Comparison of ENCODE assay signal across 26 cellular contexts in the genomic region with DNA sequence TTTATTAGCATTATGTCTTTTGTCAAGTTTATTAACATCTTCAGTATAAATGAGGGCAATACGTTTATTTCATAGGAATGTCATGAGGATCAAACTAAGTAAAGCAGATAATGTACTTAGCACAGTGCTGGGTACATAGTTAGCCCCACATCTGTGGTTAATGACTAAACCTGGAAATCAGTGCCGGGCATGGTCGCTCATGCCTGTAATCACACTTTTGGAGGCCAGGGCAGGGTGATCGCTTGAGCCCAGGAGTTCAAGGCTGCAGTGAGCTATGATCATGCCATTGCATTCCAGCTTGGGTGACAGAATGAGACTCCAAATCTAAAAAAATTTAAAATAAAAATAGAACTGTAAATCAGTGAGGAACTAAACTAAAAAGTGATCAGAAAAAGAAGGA. TPM values are rescaled to one million over a fixed set of nuclear protein-coding genes. Genes with fewer than 3 reads are reported as not detected.
"Had no signal": no experiment of that assay in that cellular context is flagged by ENCODE, and none has a peak within 500 bp of the region (broad histone marks: within the 10 kb centered on the region; RNA-seq: fewer than 3 reads in every experiment).

No MANE protein-coding gene starts in this region.

- H3K4me3 ChIP-seq: left ventricle myocardium inferior, prostate gland, testis, upper lobe of right lung had no signal

- H3K27me3 Mint-ChIP-seq: activated CD4-positive, alpha-beta memory T cell treated with anti-CD3 and anti-CD28 coated beads, Interleukin-2, amount 10 ng/mL, durations not matched to agents 7 days and 5 days; activated CD8-positive, alpha-beta memory T cell treated with anti-CD3 and anti-CD28 coated beads, Interleukin-2, amount 10 ng/mL, durations not matched to agents 7 days and 5 days; activated naive CD8-positive, alpha-beta T cell treated with anti-CD3 and anti-CD28 coated beads for 36 hours; activated T-helper 17 cell treated with anti-CD3 and anti-CD28 coated beads, Interleukin-2, amount 50 U/mL, for 72 hours; effector memory CD8-positive, alpha-beta T cell; memory B cell had no signal

- DNase-seq: activated CD4-positive, alpha-beta memory T cell treated with anti-CD3 and anti-CD28 coated beads, Interleukin-2, amount 10 ng/mL, durations not matched to agents 7 days and 5 days; activated CD4-positive, alpha-beta T cell treated with anti-CD3 and anti-CD28 coated beads for 4 hours; activated CD8-positive, alpha-beta memory T cell treated with anti-CD3 and anti-CD28 coated beads, Interleukin-2, amount 10 ng/mL, durations not matched to agents 7 days and 5 days; activated naive CD4-positive, alpha-beta T cell; activated naive CD8-positive, alpha-beta T cell treated with anti-CD3 and anti-CD28 coated beads for 36 hours; amniotic stem cell; effector memory CD8-positive, alpha-beta T cell; foreskin fibroblast; hippocampal formation; islet precursor cell; left ventricle myocardium inferior; right cardiac atrium; small intestine; stimulated activated CD4-positive, alpha-beta T cell treated with anti-CD3 and anti-CD28 coated beads, Interleukin-15, amount 100 ng/mL, for 24 hours; stimulated activated CD4-positive, alpha-beta T cell treated with anti-CD3 and anti-CD28 coated beads, Interleukin-4, amount 100 ng/mL, for 1 hour; testis; upper lobe of right lung had no signal

- ATAC-seq: activated CD8-positive, alpha-beta memory T cell treated with anti-CD3 and anti-CD28 coated beads, Interleukin-2, amount 10 ng/mL, durations not matched to agents 7 days and 5 days; activated T-helper 17 cell treated with anti-CD3 and anti-CD28 coated beads, Interleukin-2, amount 50 U/mL, for 72 hours; effector memory CD8-positive, alpha-beta T cell; right cardiac atrium; upper lobe of right lung had no signal

- H3K27ac Mint-ChIP-seq: activated CD4-positive, alpha-beta memory T cell treated with anti-CD3 and anti-CD28 coated beads, Interleukin-2, amount 10 ng/mL, durations not matched to agents 7 days and 5 days; activated CD8-positive, alpha-beta memory T cell treated with anti-CD3 and anti-CD28 coated beads, Interleukin-2, amount 10 ng/mL, durations not matched to agents 7 days and 5 days; activated naive CD8-positive, alpha-beta T cell treated with anti-CD3 and anti-CD28 coated beads for 36 hours; activated T-helper 17 cell treated with anti-CD3 and anti-CD28 coated beads, Interleukin-2, amount 50 U/mL, for 72 hours; memory B cell had no signal

- H3K4me1 ChIP-seq: left ventricle myocardium inferior, prostate gland, testis, upper lobe of right lung had no signal

- H3K9me3 ChIP-seq: prostate gland, testis, upper lobe of right lung had no signal

- H3K27me3 ChIP-seq: testis, upper lobe of right lung had no signal

- H3K4me1 Mint-ChIP-seq: activated CD4-positive, alpha-beta memory T cell treated with anti-CD3 and anti-CD28 coated beads, Interleukin-2, amount 10 ng/mL, durations not matched to agents 7 days and 5 days; activated CD8-positive, alpha-beta memory T cell treated with anti-CD3 and anti-CD28 coated beads, Interleukin-2, amount 10 ng/mL, durations not matched to agents 7 days and 5 days; activated naive CD8-positive, alpha-beta T cell treated with anti-CD3 and anti-CD28 coated beads for 36 hours; activated T-helper 17 cell treated with anti-CD3 and anti-CD28 coated beads, Interleukin-2, amount 50 U/mL, for 72 hours had no signal

- H3K36me3 ChIP-seq: prostate gland, upper lobe of right lung had no signal

- H3K4me3 Mint-ChIP-seq: activated CD4-positive, alpha-beta memory T cell treated with anti-CD3 and anti-CD28 coated beads, Interleukin-2, amount 10 ng/mL, durations not matched to agents 7 days and 5 days; activated CD8-positive, alpha-beta memory T cell treated with anti-CD3 and anti-CD28 coated beads, Interleukin-2, amount 10 ng/mL, durations not matched to agents 7 days and 5 days; activated naive CD8-positive, alpha-beta T cell treated with anti-CD3 and anti-CD28 coated beads for 36 hours; activated T-helper 17 cell treated with anti-CD3 and anti-CD28 coated beads, Interleukin-2, amount 50 U/mL, for 72 hours; effector memory CD8-positive, alpha-beta T cell; memory B cell had no signal

- H3K27ac ChIP-seq: left ventricle myocardium inferior, prostate gland, testis, upper lobe of right lung had no signal

RNA-seq across cellular contexts. Expression of a gene that starts 44.8 kb away (rescaled TPM):
- total RNA-seq: activated CD4-positive, alpha-beta memory T cell treated with anti-CD3 and anti-CD28 coated beads, Interleukin-2, amount 10 ng/mL, durations not matched to agents 7 days and 5 days; activated CD8-positive, alpha-beta memory T cell treated with anti-CD3 and anti-CD28 coated beads, Interleukin-2, amount 10 ng/mL, durations not matched to agents 7 days and 5 days; activated naive CD8-positive, alpha-beta T cell treated with anti-CD3 and anti-CD28 coated beads for 36 hours; activated T-helper 17 cell treated with anti-CD3 and anti-CD28 coated beads, Interleukin-2, amount 50 U/mL, for 72 hours; cardiac septum; dermis microvascular lymphatic vessel endothelial cell; glomerular endothelial cell; mononuclear cell; osteoblast; right cardiac atrium; T-helper 2 cell treated with Interferon-gamma antibody and Interleukin-4, amounts not matched to agents 100 ng/mL and 5 ng/mL, for 36 hours; upper lobe of right lung had no signal
